In the genomic region with DNA sequence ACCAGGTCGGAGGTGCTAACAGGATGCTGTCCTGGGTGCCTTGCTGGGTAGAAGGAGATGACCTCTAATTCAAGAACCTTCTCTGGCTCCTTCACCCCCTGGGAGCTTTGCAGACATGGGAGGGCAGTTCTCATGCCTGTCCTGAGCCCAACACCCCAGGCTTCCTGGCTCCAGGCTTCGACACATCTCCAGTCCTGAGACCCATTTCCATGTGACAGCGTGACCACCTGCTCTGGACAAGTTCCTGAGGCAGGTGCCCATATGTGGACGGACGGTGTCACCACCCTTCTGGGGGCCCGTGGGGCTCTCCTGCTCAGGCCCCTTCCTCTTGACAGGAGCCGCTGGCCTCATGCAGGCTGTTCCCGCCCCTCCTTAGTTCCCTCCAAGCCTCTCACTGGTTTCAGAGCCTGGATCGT, we compare ENCODE assay signal across 13 cellular contexts.
"Had no signal": no experiment of that assay in that cellular context is flagged by ENCODE, and none has a peak within 500 bp of the region (broad histone marks: within the 10 kb centered on the region; RNA-seq: fewer than 3 reads in every experiment).

No MANE protein-coding gene starts in this region.

- H3K4me1 ChIP-seq: ascending aorta had no signal

- H3K36me3 ChIP-seq: ascending aorta, cardiac muscle cell had no signal

- H3K4me3 ChIP-seq: ascending aorta, cardiac muscle cell, hepatocyte, lung had no signal

- ATAC-seq: activated CD4-positive, CD25-positive, alpha-beta regulatory T cell treated with anti-CD3 and anti-CD28 coated beads, Interleukin-2, amount 50 U/mL, for 24 hours; activated T-cell treated with anti-CD3 and anti-CD28 coated beads, Interleukin-2, amount 50 U/mL, for 72 hours; stimulated activated naive CD8-positive, alpha-beta T cell treated with anti-CD3 and anti-CD28 coated beads, Interleukin-15, Interleukin-2, amounts not matched to agents 100 U/mL and 50 U/mL, for 24 hours had no signal

- H3K27me3 ChIP-seq: ascending aorta, cardiac muscle cell, hepatocyte had no signal

- H3K9me3 ChIP-seq: ascending aorta had no signal

- DNase-seq: activated naive CD4-positive, alpha-beta T cell; activated T-cell treated with anti-CD3 and anti-CD28 coated beads, Interleukin-2, amount 50 U/mL, for 72 hours; effector CD4-positive, alpha-beta T cell; naive B cell; nucleus accumbens; stimulated activated CD4-positive, alpha-beta T cell treated with anti-CD3 and anti-CD28 coated beads, Interleukin-4, amount 100 ng/mL, for 1 hour; stimulated activated CD8-positive, alpha-beta memory T cell treated with anti-CD3 and anti-CD28 coated beads, Interleukin-4, amount 100 ng/mL, for 48 hours; stimulated activated naive CD8-positive, alpha-beta T cell treated with anti-CD3 and anti-CD28 coated beads, Interleukin-15, Interleukin-2, amounts not matched to agents 100 U/mL and 50 U/mL, for 24 hours had no signal

- H3K27ac ChIP-seq: ascending aorta, cardiac muscle cell, hepatocyte had no signal
